ENCODE assay signal across 8 cellular contexts in genomic region chr5:159051431-159052281, GRCh38. TPM values are rescaled to one million over a fixed set of nuclear protein-coding genes. Genes with fewer than 3 reads are reported as not detected.
DNase-seq lines count a peak whose midpoint lies in the region; ATAC-seq and TF ChIP-seq lines count a peak whose summit lies in the region.

No MANE protein-coding gene starts in this region.

- no peaks in the 10 kb centered on the region for H3K36me3 ChIP-seq in lower lobe of right lung
- no peaks in the 10 kb centered on the region for H3K36me3 ChIP-seq in tibial artery

- peak overlapping the region; percentile 88 to 92 for H3K27ac ChIP-seq in coronary artery
- no peak overlapping the region for H3K27ac ChIP-seq in lower lobe of right lung
- H3K27ac ChIP-seq in tibial artery, result peak overlapping the region; percentile 87 to 89

- H3K4me1 ChIP-seq in lower lobe of right lung (peaks cover 17% of the 10 kb centered on the region), tibial artery (peaks cover 0 to 91% (median 39%) of the 10 kb centered on the region in 4 donors)

- ATAC-seq in HG03432 (IDR thresholded peaks at IDR 0.05; ENCODE audit: unreplicated experiment), result peak; percentile 24
- ATAC-seq in lower lobe of right lung, result peak in 1 of 2 donors; percentile 46
- ATAC-seq in GM18907 (IDR thresholded peaks at IDR 0.05; ENCODE audit: unreplicated experiment), result no peak

- peak overlapping the region; percentile 70 for H3K4me3 ChIP-seq in coronary artery
- peak overlapping the region; percentile 46 for H3K4me3 ChIP-seq in lower lobe of right lung
- peak overlapping the region; percentile 45 to 52 for H3K4me3 ChIP-seq in tibial artery

- intact Hi-C loops in lower lobe of right lung (cut with DNase I), result no loop called here
- intact Hi-C loops in tibial artery (cut with DNase I; ENCODE audit: low total_unique reads), result loop anchor here (5.0 kb wide), 1 partner anchor 46 kb away; the partner anchor contains the start of gene EBF1

- H3K9me3 ChIP-seq in lower lobe of right lung, result no peaks in the 10 kb centered on the region
- H3K9me3 ChIP-seq in tibial artery, result no peaks in the 10 kb centered on the region

- no peak for TF ChIP-seq CTCF in coronary artery (IDR thresholded peaks at IDR 0.05)
- no peak for TF ChIP-seq CTCF in lower lobe of right lung (IDR thresholded peaks at IDR 0.05)
- TF ChIP-seq CTCF in tibial artery (IDR thresholded peaks at IDR 0.05), result no peak

- DNase-seq in AG20443 (ENCODE audit: low spot score), result peak; percentile 61
- no peak for DNase-seq in coronary artery (ENCODE audit: low spot score)
- DNase-seq in lower lobe of right lung, result peak; percentile 57
- DNase-seq in tibial artery, result peak; percentile 60 to 84
- DNase-seq in NCI-H2171 treated with DMSO at 0.1 percent for 48 hours (lab: John Stamatoyannopoulos, UW), result no peak
- DNase-seq in GM19240 (ENCODE audit: insufficient read length, low spot score), result no peak

- peaks cover 29% of the 10 kb centered on the region for H3K27me3 ChIP-seq in lower lobe of right lung (ENCODE audit: low read depth)
- no peaks in the 10 kb centered on the region for H3K27me3 ChIP-seq in tibial artery

RNA-seq across cellular contexts. Expression of gene EBF1, which starts 48.1 kb away (rescaled TPM):
- total RNA-seq in lower lobe of right lung, result 10.6 TPM

Comparison
In these comparisons a context has a peak if more than half of its experiments do, and no peak if none do; other contexts are left out.
1. DNase-seq: peak in AG20443 (single experiment), lower lobe of right lung (single experiment) and tibial artery (2 of 2); none in coronary artery (single experiment), NCI-H2171 treated with DMSO at 0.1 percent for 48 hours (single experiment) and GM19240 (single experiment).
2. Peak in every context shown above with its lines, with median percentiles within 50 percentile points of each other: H3K4me3 ChIP-seq.